21 cellular contexts compared by ENCODE assay signal in the genomic region with DNA sequence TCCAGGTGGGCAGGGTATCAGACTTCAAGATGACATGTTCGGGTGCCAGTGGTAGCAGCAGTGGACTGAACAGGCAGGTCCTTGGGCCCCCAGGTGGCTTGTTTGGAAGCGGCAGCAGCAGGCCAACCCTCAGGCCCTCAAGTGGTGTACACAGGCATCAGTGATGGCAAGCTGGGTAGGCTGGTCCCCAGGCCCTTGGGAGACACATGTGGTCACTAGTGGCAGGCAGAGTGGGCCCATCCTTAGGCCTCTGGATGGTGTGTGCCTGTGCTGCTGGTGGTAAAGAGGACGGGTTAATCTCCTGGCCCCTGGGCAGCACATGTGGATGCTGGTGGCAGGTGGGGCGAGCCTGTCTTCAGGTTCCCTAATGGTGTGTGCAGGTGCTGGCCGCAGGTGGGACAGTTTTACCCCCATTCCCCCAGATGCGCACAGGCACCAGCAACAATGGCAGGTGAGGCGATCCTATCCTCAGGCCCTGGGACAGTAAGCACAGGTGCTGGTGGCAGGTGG.
DNase-seq lines count a peak whose midpoint lies in the region; ATAC-seq and TF ChIP-seq lines count a peak whose summit lies in the region.
"Had no signal": no experiment of that assay in that cellular context is flagged by ENCODE, and none has a peak within 500 bp of the region (broad histone marks: within the 10 kb centered on the region; RNA-seq: fewer than 3 reads in every experiment).

No MANE protein-coding gene starts in this region.

- peak overlapping the region; percentile 66 for H3K27ac ChIP-seq in RWPE1
- H3K27ac ChIP-seq: BLaER1 treated with 17β-estradiol and CSF1 and Interleukin-3, amounts not matched to agents 10 nM and 100 nM; sigmoid colon had no signal

- no peaks in the 10 kb centered on the region for H3K27me3 Mint-ChIP-seq in activated naive CD8-positive, alpha-beta T cell
- no peaks in the 10 kb centered on the region for H3K27me3 Mint-ChIP-seq in activated naive CD8-positive, alpha-beta T cell treated with anti-CD3 and anti-CD28 coated beads, Interleukin-2, amount 50 U/mL, for 24 hours

- H3K27ac Mint-ChIP-seq in activated naive CD8-positive, alpha-beta T cell = peak overlapping the region; percentile 93
- no peak overlapping the region for H3K27ac Mint-ChIP-seq in activated naive CD8-positive, alpha-beta T cell treated with anti-CD3 and anti-CD28 coated beads, Interleukin-2, amount 50 U/mL, for 24 hours
- peak overlapping the region; percentile 68 for H3K27ac Mint-ChIP-seq in stimulated activated effector memory CD8-positive, alpha-beta T cell treated with anti-CD3 and anti-CD28 coated beads, Interleukin-12 subunit alpha, Interleukin-12 subunit beta, amount 100 ng/mL, for 72 hours

- CTCF ChIA-PET in RWPE1 (lab: Yijun Ruan, JAX) = no interaction called here

- no peak for DNase-seq in activated naive CD8-positive, alpha-beta T cell treated with anti-CD3 and anti-CD28 coated beads, Interleukin-2, amount 50 U/mL, for 24 hours
- no peak for DNase-seq in RWPE1 (ENCODE audit: low spot score)
- DNase-seq in ecto neural progenitor cell (ENCODE audit: low spot score) = peak; percentile 34
- no peak for DNase-seq in stimulated activated effector memory CD8-positive, alpha-beta T cell treated with anti-CD3 and anti-CD28 coated beads, Interleukin-12 subunit alpha, Interleukin-12 subunit beta, amount 100 ng/mL, for 72 hours (ENCODE audit: low spot score in 2 of 2)
- DNase-seq in NCI-H82 (lab: John Stamatoyannopoulos, UW) = no peak
- DNase-seq in dedifferentiated amniotic fluid mesenchymal stem cell (ENCODE audit: extremely low spot score) = no peak
- DNase-seq: activated CD4-positive, CD25-positive, alpha-beta regulatory T cell; foreskin fibroblast; kidney glomerular epithelial cell; NCI-H1092 treated with DMSO at 0.1 percent for 48 hours; NCI-H187; NCI-H2171; NCI-H524; NK-92 treated with Interleukin-12 subunit alpha and Interleukin-12 subunit beta, amount 100 ng/mL, for 24 hours; SHP77; sigmoid colon; stimulated activated CD4-positive, alpha-beta T cell treated with anti-CD3 and anti-CD28 coated beads, Interleukin-4, amount 100 ng/mL, for 24 hours; stimulated activated naive CD4-positive, alpha-beta T cell had no signal

- peaks cover 72% of the 10 kb centered on the region for H3K4me1 Mint-ChIP-seq in activated naive CD8-positive, alpha-beta T cell (ENCODE audit: low read depth)
- peaks cover 72% of the 10 kb centered on the region for H3K4me1 Mint-ChIP-seq in activated naive CD8-positive, alpha-beta T cell treated with anti-CD3 and anti-CD28 coated beads, Interleukin-2, amount 50 U/mL, for 24 hours
- H3K4me1 Mint-ChIP-seq in stimulated activated effector memory CD8-positive, alpha-beta T cell treated with anti-CD3 and anti-CD28 coated beads, Interleukin-12 subunit alpha, Interleukin-12 subunit beta, amount 100 ng/mL, for 72 hours = peaks cover 51% of the 10 kb centered on the region

- POLR2A ChIA-PET in RWPE1 (lab: Yijun Ruan, JAX; ENCODE audit: low non-redundant PET) = no interaction called here

- H3K36me3 Mint-ChIP-seq in activated naive CD8-positive, alpha-beta T cell = peaks cover 56% of the 10 kb centered on the region
- peaks cover 92% of the 10 kb centered on the region for H3K36me3 Mint-ChIP-seq in activated naive CD8-positive, alpha-beta T cell treated with anti-CD3 and anti-CD28 coated beads, Interleukin-2, amount 50 U/mL, for 24 hours (ENCODE audit: low read depth)
- H3K36me3 Mint-ChIP-seq in stimulated activated effector memory CD8-positive, alpha-beta T cell treated with anti-CD3 and anti-CD28 coated beads, Interleukin-12 subunit alpha, Interleukin-12 subunit beta, amount 100 ng/mL, for 72 hours = peaks cover 48% of the 10 kb centered on the region

- ATAC-seq in activated naive CD8-positive, alpha-beta T cell treated with anti-CD3 and anti-CD28 coated beads, Interleukin-2, amount 50 U/mL, for 24 hours = no peak
- ATAC-seq in stimulated activated effector memory CD8-positive, alpha-beta T cell treated with anti-CD3 and anti-CD28 coated beads, Interleukin-12 subunit alpha, Interleukin-12 subunit beta, amount 100 ng/mL, for 72 hours = no peak
- no peak for ATAC-seq in HG03432 (IDR thresholded peaks at IDR 0.05; ENCODE audit: unreplicated experiment)

- peaks cover 16% of the 10 kb centered on the region for H3K9me3 Mint-ChIP-seq in activated naive CD8-positive, alpha-beta T cell (ENCODE audit: low read depth)
- H3K9me3 Mint-ChIP-seq in activated naive CD8-positive, alpha-beta T cell treated with anti-CD3 and anti-CD28 coated beads, Interleukin-2, amount 50 U/mL, for 24 hours = peaks cover 29% of the 10 kb centered on the region
- peaks cover 8% of the 10 kb centered on the region for H3K9me3 Mint-ChIP-seq in stimulated activated effector memory CD8-positive, alpha-beta T cell treated with anti-CD3 and anti-CD28 coated beads, Interleukin-12 subunit alpha, Interleukin-12 subunit beta, amount 100 ng/mL, for 72 hours

- no peak for TF ChIP-seq CTCF in RWPE1 (conservative IDR thresholded peaks at IDR 0.05; ENCODE audit: low read depth)

- no peak overlapping the region for H3K4me3 Mint-ChIP-seq in activated naive CD8-positive, alpha-beta T cell
- no peak overlapping the region for H3K4me3 Mint-ChIP-seq in activated naive CD8-positive, alpha-beta T cell treated with anti-CD3 and anti-CD28 coated beads, Interleukin-2, amount 50 U/mL, for 24 hours
- no peak overlapping the region for H3K4me3 Mint-ChIP-seq in stimulated activated effector memory CD8-positive, alpha-beta T cell treated with anti-CD3 and anti-CD28 coated beads, Interleukin-12 subunit alpha, Interleukin-12 subunit beta, amount 100 ng/mL, for 72 hours
